In genomic region chr22:20750461-20751184, GRCh38 we compare ENCODE assay signal across 8 cellular contexts. TPM values are rescaled to one million over a fixed set of nuclear protein-coding genes. Genes with fewer than 3 reads are reported as not detected.
A peak's percentile ranks its signal among the peaks of the same experiment; 100 is the strongest.
DNase-seq lines count a peak whose midpoint lies in the region; ATAC-seq and TF ChIP-seq lines count a peak whose summit lies in the region.

No MANE protein-coding gene starts in this region.

- CTCF ChIA-PET in A673 (lab: Charles Lee): no interaction called here

- H3K9me3 ChIP-seq in A673 (ENCODE audit: low read depth, low read length, poor library complexity, severe bottlenecking): no peaks in the 10 kb centered on the region

- peaks cover 5% of the 10 kb centered on the region for H3K36me3 ChIP-seq in A673 (ENCODE audit: insufficient read depth, low read length, poor library complexity, severe bottlenecking)

- H3K27ac ChIP-seq in A673 (ENCODE audit: low read depth, low read length, poor library complexity, severe bottlenecking): no peak overlapping the region

- no peak overlapping the region for H3K4me3 ChIP-seq in A673 (ENCODE audit: low read depth, low read length, poor library complexity, severe bottlenecking)

- no peaks in the 10 kb centered on the region for H3K4me1 ChIP-seq in A673 (ENCODE audit: insufficient read depth, low read length, poor library complexity, severe bottlenecking)

- intact Hi-C loops in A673 (cut with micrococcal nuclease; ENCODE audit: unreplicated experiment): no loop called here

- peak; percentile 48 for DNase-seq in A673 (ENCODE audit: low spot score)
- peak; percentile 59 for DNase-seq in NCI-H2196 (lab: John Stamatoyannopoulos, UW; ENCODE audit: unreplicated experiment)
- DNase-seq in anterior cingulate cortex (lab: John Stamatoyannopoulos, UW): peak in 33 of 58 donors; percentile 14 to 80 (median 36)
- peak; percentile 8 to 28 for DNase-seq in hippocampal formation (lab: John Stamatoyannopoulos, UW)
- peak; percentile 29 for DNase-seq in stimulated activated CD4-positive, alpha-beta T cell treated with anti-CD3 and anti-CD28 coated beads, Interleukin-4, amount 100 ng/mL, for 1 hour
- no peak for DNase-seq in NOMO-1 treated with DMSO at 0.1 percent for 48 hours (lab: John Stamatoyannopoulos, UW; ENCODE audit: unreplicated experiment)

- TF ChIP-seq CTCF in A673 (conservative IDR thresholded peaks at IDR 0.05; ENCODE audit: low read depth, low read length): no peak

- BruUV-seq in A673 (replicated peaks; lab: Mats Ljungman, UMichigan): no TSS peak

- H3K27me3 ChIP-seq in A673 (replicated peaks; ENCODE audit: insufficient read depth, low read depth, low read length, poor library complexity): no peaks in the 10 kb centered on the region

- POLR2A ChIA-PET in A673 (lab: Charles Lee; ENCODE audit: low non-redundant PET): no interaction called here

- peak; percentile 50 for ATAC-seq in GM18867 (IDR thresholded peaks at IDR 0.05; ENCODE audit: unreplicated experiment)
- ATAC-seq in GM18870 (IDR thresholded peaks at IDR 0.05; ENCODE audit: unreplicated experiment): no peak

RNA-seq across cellular contexts. Expression of gene SERPIND1, which starts 23.3 kb away (rescaled TPM):
- 0.15 and 0.19 TPM in 2 replicates for total RNA-seq in A673 (2021)
